ENCODE assay signal across 8 cellular contexts in the genomic region with DNA sequence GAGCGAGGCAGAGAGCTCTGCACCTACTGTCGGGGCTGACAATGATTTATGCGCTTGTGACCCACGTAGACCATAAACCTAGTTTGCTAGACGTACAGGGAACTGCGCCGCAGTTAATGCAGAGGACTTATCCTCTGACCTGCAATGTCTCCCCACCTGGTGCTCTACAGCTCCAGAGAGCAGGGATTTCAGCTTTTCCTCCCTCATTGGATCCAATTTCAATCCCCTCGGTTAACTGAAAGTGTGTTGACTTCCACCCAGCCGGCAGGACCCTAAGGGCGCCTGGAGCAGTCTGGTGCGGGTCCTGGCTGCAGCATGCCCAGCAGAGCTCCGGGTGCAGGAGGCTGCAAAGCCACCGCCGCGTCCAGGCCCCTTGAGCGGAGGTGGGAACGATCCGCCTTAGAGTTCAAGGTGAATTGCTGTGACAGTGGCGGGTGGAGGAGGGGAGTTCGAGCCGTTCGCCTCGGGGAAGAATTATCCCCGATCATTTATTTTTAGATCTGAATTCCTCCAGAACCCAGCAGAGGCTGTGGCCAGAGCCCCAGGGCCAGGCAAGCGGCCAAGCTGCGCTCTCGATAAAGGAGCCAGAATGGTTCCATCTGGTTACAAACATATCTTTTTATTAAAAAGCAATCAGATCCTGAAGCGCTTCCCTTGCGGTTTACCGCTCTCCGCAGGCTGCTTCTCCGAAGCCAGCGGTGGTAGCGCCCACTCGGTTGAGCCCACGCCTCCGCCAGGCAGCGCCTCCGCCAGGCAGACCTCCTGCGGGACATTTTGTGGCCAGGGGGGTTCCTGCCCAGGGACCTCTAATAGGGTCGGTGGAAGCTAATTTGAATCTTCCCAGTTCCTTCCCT.
A peak's percentile ranks its signal among the peaks of the same experiment; 100 is the strongest.
DNase-seq lines count a peak whose midpoint lies in the region; ATAC-seq, FAIRE-seq and TF ChIP-seq lines count a peak whose summit lies in the region.

No MANE protein-coding gene starts in this region.

- peaks cover 40% of the 10 kb centered on the region for H3K4me1 Mint-ChIP-seq in nephron progenitor cell

- H3K27ac Mint-ChIP-seq in nephron progenitor cell: no peak overlapping the region

- no peaks in the 10 kb centered on the region for H3K9me3 Mint-ChIP-seq in nephron progenitor cell

- H3K4me3 ChIP-seq in epithelial cell of proximal tubule (ENCODE audit: low read depth, low read length) (peak overlapping the region; percentile 19), WERI-Rb-1 (ENCODE audit: low read depth, low read length) (no peak overlapping the region)

- no peaks in the 10 kb centered on the region for H3K9me3 ChIP-seq in WERI-Rb-1 (ENCODE audit: severe bottlenecking)

- H3K4me3 Mint-ChIP-seq in nephron progenitor cell: peak overlapping the region; percentile 60

- DNase-seq in SK-N-DZ (ENCODE audit: low spot score) (peak; percentile 85), epithelial cell of proximal tubule (ENCODE audit: low read depth) (no peak), nephron progenitor cell (peak; percentile 45), WERI-Rb-1 (no peak), superior temporal gyrus (ENCODE audit: extremely low spot score) (no peak)

- peak; percentile 60 for FAIRE-seq in G401.6 (lab: Jason Lieb, UNC)

- no peaks in the 10 kb centered on the region for H3K36me3 ChIP-seq in WERI-Rb-1

- peaks cover 100% of the 10 kb centered on the region for H3K27me3 Mint-ChIP-seq in nephron progenitor cell (ENCODE audit: low read depth, poor library complexity)

- no peak overlapping the region for H3K27ac ChIP-seq in WERI-Rb-1

- no peaks in the 10 kb centered on the region for H3K27me3 ChIP-seq in WERI-Rb-1 (ENCODE audit: insufficient read depth, low read depth, severe bottlenecking)

- ATAC-seq in HG03039 (IDR thresholded peaks at IDR 0.05; ENCODE audit: unreplicated experiment) (no peak), HG03280 (IDR thresholded peaks at IDR 0.05; ENCODE audit: unreplicated experiment) (no peak)

- TF ChIP-seq CTCF in epithelial cell of proximal tubule (conservative IDR thresholded peaks at IDR 0.05; ENCODE audit: low read depth, low read length) (no peak), nephron progenitor cell (IDR thresholded peaks at IDR 0.05) (no peak), WERI-Rb-1 (IDR thresholded peaks at IDR 0.05; ENCODE audit: low read depth, low read length) (no peak)

- no peaks in the 10 kb centered on the region for H3K36me3 Mint-ChIP-seq in nephron progenitor cell (ENCODE audit: low read depth)

Comparison
In these comparisons a context has a peak if more than half of its experiments do, and no peak if none do; other contexts are left out.
1. DNase-seq: peak in SK-N-DZ (single experiment) and nephron progenitor cell (single experiment); none in epithelial cell of proximal tubule (single experiment), WERI-Rb-1 (single experiment) and superior temporal gyrus (single experiment).